In genomic region chr5:77935516-77936364, GRCh38 we compare ENCODE assay signal across 9 cellular contexts.
DNase-seq lines count a peak whose midpoint lies in the region; ATAC-seq, FAIRE-seq and TF ChIP-seq lines count a peak whose summit lies in the region.
"Had no signal": no experiment of that assay in that cellular context is flagged by ENCODE, and none has a peak within 500 bp of the region (broad histone marks: within the 10 kb centered on the region; RNA-seq: fewer than 3 reads in every experiment).

No MANE protein-coding gene starts in this region.

- intact Hi-C loops in IMR-90 (cut with micrococcal nuclease) (no loop called here), spleen (cut with DNase I; ENCODE audit: low total_unique reads) (no loop called here), prostate gland (cut with DNase I) (no loop called here)

- H3K9me3 ChIP-seq in IMR-90 (ENCODE audit: control insufficient read depth, insufficient read depth, low read length) (no peaks in the 10 kb centered on the region), spleen (no peaks in the 10 kb centered on the region), prostate gland (no peaks in the 10 kb centered on the region)

- H3K56ac ChIP-seq in IMR-90 (ENCODE audit: extremely low read depth, insufficient read depth, low read length), result no peak overlapping the region

- H3K36me3 Mint-ChIP-seq in activated CD8-positive, alpha-beta T cell treated with anti-CD3 and anti-CD28 coated beads, Interleukin-2, amount 10 ng/mL, durations not matched to agents 7 days and 5 days (ENCODE audit: low read depth), result no peaks in the 10 kb centered on the region

- no peak overlapping the region for H2BK120ac ChIP-seq in IMR-90 (ENCODE audit: low read depth, low read length)

- no peaks in the 10 kb centered on the region for H3K79me1 ChIP-seq in IMR-90 (ENCODE audit: low read depth in 1 of 2, low read length in 2 of 2)

- H3K4me1 ChIP-seq in IMR-90 (ENCODE audit: control insufficient read depth, insufficient read depth, low read length) (no peaks in the 10 kb centered on the region), spleen (peaks cover 0 to 26% (median 16%) of the 10 kb centered on the region in 6 donors), prostate gland (replicated peaks) (no peaks in the 10 kb centered on the region)

- no peak overlapping the region for H2AK9ac ChIP-seq in IMR-90 (replicated peaks; ENCODE audit: low read depth, low read length, poor library complexity)

- H4K8ac ChIP-seq in IMR-90 (ENCODE audit: low read depth in 2 of 2, low read length in 2 of 2), result no peak overlapping the region

- POLR2A ChIA-PET in IMR-90 (lab: Charles Lee; ENCODE audit: unreplicated experiment), result no interaction called here
- POLR2A ChIA-PET in activated CD8-positive, alpha-beta T cell treated with anti-CD3 and anti-CD28 coated beads, Interleukin-2, amount 10 ng/mL, durations not matched to agents 7 days and 5 days (lab: Charles Lee), result no interaction called here

- peaks cover 24% of the 10 kb centered on the region for H3K27me3 ChIP-seq in IMR-90 (ENCODE audit: control insufficient read depth, insufficient read depth, low read length)
- H3K27me3 ChIP-seq in spleen (replicated peaks in 1 of 7), result no peaks in the 10 kb centered on the region
- no peaks in the 10 kb centered on the region for H3K27me3 ChIP-seq in prostate gland (replicated peaks; ENCODE audit: insufficient read depth)

- H3K27ac ChIP-seq in IMR-90 (ENCODE audit: insufficient read depth, low read length) (no peak overlapping the region), spleen (peak overlapping the region in 3 of 8 donors; percentile 26 to 75 (median 47)), prostate gland (no peak overlapping the region)

- TF ChIP-seq RAD21 in IMR-90 (IDR thresholded peaks at IDR 0.05; ENCODE audit: low read length), result no peak

- no peak overlapping the region for H3K4me3 ChIP-seq in IMR-90 (ENCODE audit: insufficient read depth, low read depth, low read length)
- no peak overlapping the region for H3K4me3 ChIP-seq in spleen
- H3K4me3 ChIP-seq in prostate gland, result no peak overlapping the region

- ATAC-seq in GM19324 (IDR thresholded peaks at IDR 0.05; ENCODE audit: low FRiP score, unreplicated experiment), result peak; percentile 76
- no peak for ATAC-seq in IMR-90 (ENCODE audit: low read depth)
- ATAC-seq in activated CD8-positive, alpha-beta T cell treated with anti-CD3 and anti-CD28 coated beads, Interleukin-2, amount 10 ng/mL, durations not matched to agents 7 days and 5 days, result peak; percentile 82

- no peak overlapping the region for H4K91ac ChIP-seq in IMR-90 (ENCODE audit: insufficient read depth, low read depth, low read length)

- H3K9me1 ChIP-seq in IMR-90 (ENCODE audit: insufficient read depth, low read length), result no peaks in the 10 kb centered on the region

- dilution Hi-C loops in IMR-90 (cut with HindIII; ENCODE audit: low sequenced_read_pairs, unreplicated experiment), result no loop called here

- no peak overlapping the region for H3K9ac ChIP-seq in IMR-90 (ENCODE audit: low read depth, low read length)

- no peak overlapping the region for H3K18ac ChIP-seq in IMR-90 (ENCODE audit: low read depth, low read length)

- H3K36me3 ChIP-seq in IMR-90 (ENCODE audit: control insufficient read depth, insufficient read depth, low read length) (no peaks in the 10 kb centered on the region), spleen (no peaks in the 10 kb centered on the region), prostate gland (no peaks in the 10 kb centered on the region)

- no peak overlapping the region for H2BK5ac ChIP-seq in IMR-90 (ENCODE audit: low read depth, low read length, poor library complexity, severe bottlenecking)

- H3K27ac Mint-ChIP-seq in activated CD8-positive, alpha-beta T cell treated with anti-CD3 and anti-CD28 coated beads, Interleukin-2, amount 10 ng/mL, durations not matched to agents 7 days and 5 days, result no peak overlapping the region

- H3K14ac ChIP-seq in IMR-90 (replicated peaks; ENCODE audit: low read depth, low read length), result no peak overlapping the region

- H3K9me3 Mint-ChIP-seq in activated CD8-positive, alpha-beta T cell treated with anti-CD3 and anti-CD28 coated beads, Interleukin-2, amount 10 ng/mL, durations not matched to agents 7 days and 5 days (ENCODE audit: insufficient read depth), result no peaks in the 10 kb centered on the region

- no peak overlapping the region for H2BK20ac ChIP-seq in IMR-90 (ENCODE audit: low read depth, low read length)

- peaks cover 23% of the 10 kb centered on the region for H3K27me3 Mint-ChIP-seq in activated CD8-positive, alpha-beta T cell treated with anti-CD3 and anti-CD28 coated beads, Interleukin-2, amount 10 ng/mL, durations not matched to agents 7 days and 5 days (ENCODE audit: low read depth)

- no peak overlapping the region for H3K23ac ChIP-seq in IMR-90 (ENCODE audit: low read depth, low read length)

- FAIRE-seq in urothelium cell line (lab: Jason Lieb, UNC), result no peak
- FAIRE-seq: G401.6 had no signal

- no peak overlapping the region for H3K4me3 Mint-ChIP-seq in activated CD8-positive, alpha-beta T cell treated with anti-CD3 and anti-CD28 coated beads, Interleukin-2, amount 10 ng/mL, durations not matched to agents 7 days and 5 days

- peaks cover 12% of the 10 kb centered on the region for H3K4me1 Mint-ChIP-seq in activated CD8-positive, alpha-beta T cell treated with anti-CD3 and anti-CD28 coated beads, Interleukin-2, amount 10 ng/mL, durations not matched to agents 7 days and 5 days (ENCODE audit: low read depth)

- no TSS peak for BruUV-seq in IMR-90 (replicated peaks; lab: Mats Ljungman, UMichigan)

- DNase-seq in ACHN (peak; percentile 4), IMR-90 (no peak), urothelium cell line (ENCODE audit: low spot score) (peak; percentile 23), spleen (no peak), iPS-NIHi7 (ENCODE audit: extremely low spot score) (no peak), prostate gland (ENCODE audit: low spot score) (no peak)
- DNase-seq in activated CD8-positive, alpha-beta T cell treated with anti-CD3 and anti-CD28 coated beads, Interleukin-2, amount 10 ng/mL, durations not matched to agents 7 days and 5 days, result peak; percentile 48

- no peak for TF ChIP-seq CTCF in IMR-90 (conservative IDR thresholded peaks at IDR 0.05; ENCODE audit: low read depth, low read length)
- TF ChIP-seq CTCF in spleen (IDR thresholded peaks at IDR 0.05 in 8 of 11, conservative IDR thresholded peaks at IDR 0.05 in 3 of 11), result no peak
- TF ChIP-seq CTCF in prostate gland (IDR thresholded peaks at IDR 0.05), result no peak

- H4K20me1 ChIP-seq in IMR-90 (ENCODE audit: insufficient read depth, low read length), result no peaks in the 10 kb centered on the region

- 82% methylated on average over 6 of the region's 11 CpGs; no CpG with 5 or more reads in 1 of the 2 experiments for WGBS in IMR-90 (ENCODE audit: extremely low coverage in 2 of 2, insufficient read length in 1 of 2), 2 experiments
- WGBS in spleen, 5 donors, result 51 to 60% (median 56%) methylated on average over 11 of the region's 11 CpGs
- WGBS in prostate gland, result 74% methylated on average over 11 of the region's 11 CpGs

- CTCF ChIA-PET in IMR-90 (lab: Yijun Ruan, JAX), result no interaction called here
- CTCF ChIA-PET in activated CD8-positive, alpha-beta T cell treated with anti-CD3 and anti-CD28 coated beads, Interleukin-2, amount 10 ng/mL, durations not matched to agents 7 days and 5 days (lab: Charles Lee), result no interaction called here

- H3K4ac ChIP-seq in IMR-90 (ENCODE audit: low read depth, low read length), result no peak overlapping the region

- TF ChIP-seq POLR2A in IMR-90 (IDR thresholded peaks at IDR 0.05; ENCODE audit: low read depth, low read length) (no peak), spleen (IDR thresholded peaks at IDR 0.05) (no peak), prostate gland (IDR thresholded peaks at IDR 0.05) (no peak)

- H2AK5ac ChIP-seq in IMR-90 (ENCODE audit: low read depth, low read length), result no peak overlapping the region

- H2BK15ac ChIP-seq in IMR-90 (ENCODE audit: low read depth, low read length), result no peak overlapping the region

- no peak overlapping the region for H3K4me2 ChIP-seq in IMR-90 (ENCODE audit: low read depth, low read length)

- H4K5ac ChIP-seq in IMR-90 (ENCODE audit: low read depth, low read length), result no peak overlapping the region

- H2AFZ ChIP-seq in IMR-90 (replicated peaks; ENCODE audit: low read length, poor library complexity), result no peak overlapping the region

- in situ Hi-C loops in ACHN (cut with HindIII; ENCODE audit: low pct_ligation_motif_present, low pct_unique_long_range_greater_than_20kb, low sequenced_read_pairs) (no loop called here), IMR-90 (cut with MboI; ENCODE audit: low sequenced_read_pairs) (no loop called here)

TF ChIP-seq in IMR-90, 13 proteins besides CTCF, POLR2A, EP300 and RAD21:
- TF ChIP-seq CEBPB (IDR thresholded peaks at IDR 0.05; ENCODE audit: low read depth, low read length) (peak; percentile 27; the same call in 1 of the 2 replicates), RCOR1 (IDR thresholded peaks at IDR 0.05; ENCODE audit: insufficient replicate concordance, low read length) (no peak)

Comparison
In these comparisons a context has a peak if more than half of its experiments do, and no peak if none do; other contexts are left out.
1. DNase-seq: peak in ACHN (single experiment), activated CD8-positive, alpha-beta T cell treated with anti-CD3 and anti-CD28 coated beads, Interleukin-2, amount 10 ng/mL, durations not matched to agents 7 days and 5 days (single experiment) and urothelium cell line (single experiment); none in IMR-90 (single experiment), spleen (single experiment), iPS-NIHi7 (single experiment) and prostate gland (single experiment).